Comparison of ENCODE assay signal across 8 cellular contexts in the genomic region with DNA sequence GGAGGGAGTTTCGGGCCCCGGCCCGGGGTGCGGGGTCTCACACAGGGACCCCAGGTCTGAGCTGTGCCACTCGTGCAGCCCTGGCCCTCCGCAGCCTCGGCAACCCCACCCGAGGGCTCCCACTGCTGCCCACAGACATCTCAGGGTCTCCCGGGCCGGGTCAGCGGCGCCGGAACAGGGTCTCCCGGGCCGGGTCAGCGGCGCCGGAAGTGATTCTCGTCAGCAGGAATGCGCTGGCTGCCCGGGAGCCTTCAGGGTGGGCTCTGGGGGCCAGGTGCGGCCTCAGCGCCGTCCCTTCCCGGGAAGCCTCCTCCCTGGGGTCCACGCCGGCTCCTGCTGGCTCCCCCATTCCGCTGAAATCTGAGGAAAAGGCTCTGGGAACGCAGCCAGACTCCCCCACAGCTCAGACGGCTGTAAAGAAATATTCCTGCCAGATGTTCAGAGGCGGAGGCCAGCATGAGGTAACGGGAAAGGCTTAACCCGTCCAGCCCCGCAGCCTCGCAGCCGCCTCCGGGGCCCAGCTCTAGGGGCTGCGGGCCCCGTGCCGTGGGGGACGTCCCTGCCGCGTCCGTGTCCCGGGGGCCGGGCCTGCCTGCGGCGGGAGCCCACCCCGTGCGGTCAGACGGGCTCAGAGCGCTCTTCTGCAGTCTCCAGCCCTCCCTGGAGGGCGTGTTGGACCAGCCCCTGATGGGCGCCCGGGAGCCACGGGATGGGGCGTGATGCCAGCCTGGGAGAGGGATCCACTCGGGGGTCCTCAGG. TPM values are rescaled to one million over a fixed set of nuclear protein-coding genes. Genes with fewer than 3 reads are reported as not detected.
DNase-seq lines count a peak whose midpoint lies in the region; ATAC-seq and TF ChIP-seq lines count a peak whose summit lies in the region.

No MANE protein-coding gene starts in this region.

- H3K9me3 Mint-ChIP-seq in WTC11: no peaks in the 10 kb centered on the region

- peaks cover 67% of the 10 kb centered on the region for H3K4me1 ChIP-seq in left ventricle myocardium inferior

- H3K27me3 Mint-ChIP-seq in WTC11 (ENCODE audit: low read depth): no peaks in the 10 kb centered on the region; the same call in 1 of the 2 replicates

- CTCF ChIA-PET in WTC11 (lab: Charles Lee): interaction anchor here (0.6 to 5.0 kb wide), 17 partner anchors 9 to 180 kb away, joined by 3 to 40 read pairs (median 6); partner anchors contain the start of genes COL6A1 and COL6A2

- peak; percentile 64 for DNase-seq in NCI-H82 (lab: John Stamatoyannopoulos, UW)
- no peak for DNase-seq in NCI-H82 treated with DMSO at 0.1 percent for 48 hours (lab: John Stamatoyannopoulos, UW; ENCODE audit: unreplicated experiment)
- no peak for DNase-seq in WTC11 (ENCODE audit: low spot score)
- DNase-seq in left ventricle myocardium inferior: peak; percentile 91
- DNase-seq in sciatic nerve (ENCODE audit: low spot score): peak; percentile 91
- DNase-seq in iPS-NIHi11 (ENCODE audit: low spot score): no peak

- H3K27ac Mint-ChIP-seq in WTC11: no peak overlapping the region

- peak overlapping the region; percentile 78 for H3K4me3 Mint-ChIP-seq in WTC11

- no peak for TF ChIP-seq CTCF in WTC11 (IDR thresholded peaks at IDR 0.05)
- no peak for TF ChIP-seq CTCF in left ventricle myocardium inferior (IDR thresholded peaks at IDR 0.05; ENCODE audit: borderline replicate concordance)

- intact Hi-C loops in left ventricle myocardium inferior (cut with micrococcal nuclease): loop anchor here (10.0 kb wide), 1 partner anchor 132 kb away; no protein-coding TSS in a partner anchor
- intact Hi-C loops in sciatic nerve (cut with DNase I): loop anchor here (5.0 kb wide), 1 partner anchor 124 kb away; the partner anchor contains the start of gene COL6A2

- ATAC-seq in WTC11: no peak; the same call in none of the 2 replicates
- ATAC-seq in sciatic nerve: peak; percentile 26
- ATAC-seq in GM18498 (IDR thresholded peaks at IDR 0.05; ENCODE audit: unreplicated experiment): no peak
- no peak for ATAC-seq in HG03039 (IDR thresholded peaks at IDR 0.05; ENCODE audit: unreplicated experiment)

- H3K36me3 Mint-ChIP-seq in WTC11: no peaks in the 10 kb centered on the region

- peak overlapping the region; percentile 69 for H3K4me3 ChIP-seq in left ventricle myocardium inferior

- no peaks in the 10 kb centered on the region for H3K27me3 ChIP-seq in left ventricle myocardium inferior (ENCODE audit: low read depth)

- peaks cover 17% of the 10 kb centered on the region for H3K4me1 Mint-ChIP-seq in WTC11

- H3K27ac ChIP-seq in left ventricle myocardium inferior (replicated peaks): peak overlapping the region; percentile 97

- POLR2A ChIA-PET in WTC11 (lab: Charles Lee): interaction anchor here (0.7 kb wide), 1 partner anchor 9 kb away, joined by 4 read pairs; the partner anchor contains the start of gene COL6A1

- no peaks in the 10 kb centered on the region for H3K9me3 ChIP-seq in left ventricle myocardium inferior (replicated peaks)

- no peaks in the 10 kb centered on the region for H3K36me3 ChIP-seq in left ventricle myocardium inferior

TF ChIP-seq in WTC11, 78 proteins besides CTCF, POLR2A, EP300 and RAD21:
- TF ChIP-seq FOXJ3 (CRISPR knock-in tag; IDR thresholded peaks at IDR 0.05; ENCODE audit: borderline replicate concordance) (no peak), ATF1 (CRISPR knock-in tag; IDR thresholded peaks at IDR 0.05) (no peak), NFATC4 (CRISPR knock-in tag; IDR thresholded peaks at IDR 0.05) (no peak), ZNF423 (CRISPR knock-in tag; IDR thresholded peaks at IDR 0.05) (peak; percentile 93), FOXP1 (CRISPR knock-in tag; IDR thresholded peaks at IDR 0.05; ENCODE audit: borderline replicate concordance) (peak; percentile 49; the same call in 1 of the 2 replicates), ZNF416 (CRISPR knock-in tag; IDR thresholded peaks at IDR 0.05) (0 out of 2 replicates have a peak, but pooled peaks have one; percentile 19)
- TF ChIP-seq, protein P1, sequence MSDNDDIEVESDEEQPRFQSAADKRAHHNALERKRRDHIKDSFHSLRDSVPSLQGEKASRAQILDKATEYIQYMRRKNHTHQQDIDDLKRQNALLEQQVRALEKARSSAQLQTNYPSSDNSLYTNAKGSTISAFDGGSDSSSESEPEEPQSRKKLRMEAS (CRISPR knock-in tag; IDR thresholded peaks at IDR 0.05): peak; percentile 10; the same call in 1 of the 2 replicates

RNA-seq across cellular contexts. Expression of gene COL6A1, which starts 8.7 kb away (rescaled TPM):
- 221 to 245 TPM (median 240 TPM) in 3 replicates for total RNA-seq in WTC11 (2021)
- total RNA-seq in left ventricle myocardium inferior: 154 TPM
- total RNA-seq in sciatic nerve: 247 TPM

Comparison
In these comparisons a context has a peak if more than half of its experiments do, and no peak if none do; other contexts are left out.
1. DNase-seq: peak in NCI-H82 (single experiment), left ventricle myocardium inferior (single experiment) and sciatic nerve (single experiment); none in NCI-H82 treated with DMSO at 0.1 percent for 48 hours (single experiment), WTC11 (single experiment) and iPS-NIHi11 (single experiment).